In the genomic region with DNA sequence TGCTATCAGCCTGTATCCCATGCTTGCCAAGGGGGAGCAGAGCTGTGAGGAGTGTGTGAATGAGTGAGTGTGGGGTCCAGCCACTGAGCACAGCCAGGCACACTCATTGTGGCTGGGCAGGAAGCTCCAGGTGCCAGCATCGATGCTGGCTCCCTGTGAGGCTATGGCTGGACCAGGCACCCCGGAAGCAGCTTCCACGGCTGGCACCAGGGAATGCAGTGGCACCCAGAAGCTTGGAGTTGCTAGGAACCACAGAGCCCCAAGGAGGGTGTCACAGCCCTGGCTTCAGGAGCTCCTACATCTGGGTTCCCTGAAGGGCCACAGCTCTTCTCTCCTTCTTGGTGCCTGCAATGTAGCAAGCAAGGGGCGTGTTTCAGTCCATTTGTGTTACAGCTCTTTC, we compare ENCODE assay signal across 35 cellular contexts.
"Had no signal": no experiment of that assay in that cellular context is flagged by ENCODE, and none has a peak within 500 bp of the region (broad histone marks: within the 10 kb centered on the region; RNA-seq: fewer than 3 reads in every experiment).

No MANE protein-coding gene starts in this region.

- H3K4me2 ChIP-seq: KMS-11 had no signal

- DNase-seq: Karpas-422, Kasumi-1, MG63, MM.1S, MV-4-11, NCI-H1048, NCI-H1092, NCI-H1092 treated with DMSO at 0.1 percent for 48 hours, NCI-H1105, NCI-H1417, NCI-H1417 treated with DMSO at 0.1 percent for 48 hours, NCI-H1436, NCI-H1436 treated with DMSO at 0.1 percent for 48 hours, NCI-H146, NCI-H1694, NCI-H1694 treated with DMSO at 0.1 percent for 48 hours, NCI-H187, NCI-H187 treated with DMSO at 0.1 percent for 48 hours, NCI-H1930, NCI-H2029, NCI-H2029 treated with DMSO at 0.1 percent for 48 hours, NCI-H2081, NCI-H2081 treated with DMSO at 0.1 percent for 48 hours, NCI-H2107, NCI-H2171, NCI-H2171 treated with DMSO at 0.1 percent for 48 hours, NCI-H2227 treated with DMSO at 0.1 percent for 48 hours, NCI-H226, NCI-H345, NCI-H446, NCI-H446 treated with DMSO at 0.1 percent for 48 hours, NCI-H510A, NCI-H510A treated with DMSO at 0.1 percent for 48 hours, NCI-H524 had no signal

- H3K4me3 ChIP-seq: MG63 had no signal

- H3K27me3 ChIP-seq: MG63 had no signal

- H3K9ac ChIP-seq: KMS-11 had no signal

- H3K36me3 ChIP-seq: MG63 had no signal

- H3K27ac ChIP-seq: KMS-11 had no signal
